Comparison of ENCODE assay signal across 12 cellular contexts in the genomic region with DNA sequence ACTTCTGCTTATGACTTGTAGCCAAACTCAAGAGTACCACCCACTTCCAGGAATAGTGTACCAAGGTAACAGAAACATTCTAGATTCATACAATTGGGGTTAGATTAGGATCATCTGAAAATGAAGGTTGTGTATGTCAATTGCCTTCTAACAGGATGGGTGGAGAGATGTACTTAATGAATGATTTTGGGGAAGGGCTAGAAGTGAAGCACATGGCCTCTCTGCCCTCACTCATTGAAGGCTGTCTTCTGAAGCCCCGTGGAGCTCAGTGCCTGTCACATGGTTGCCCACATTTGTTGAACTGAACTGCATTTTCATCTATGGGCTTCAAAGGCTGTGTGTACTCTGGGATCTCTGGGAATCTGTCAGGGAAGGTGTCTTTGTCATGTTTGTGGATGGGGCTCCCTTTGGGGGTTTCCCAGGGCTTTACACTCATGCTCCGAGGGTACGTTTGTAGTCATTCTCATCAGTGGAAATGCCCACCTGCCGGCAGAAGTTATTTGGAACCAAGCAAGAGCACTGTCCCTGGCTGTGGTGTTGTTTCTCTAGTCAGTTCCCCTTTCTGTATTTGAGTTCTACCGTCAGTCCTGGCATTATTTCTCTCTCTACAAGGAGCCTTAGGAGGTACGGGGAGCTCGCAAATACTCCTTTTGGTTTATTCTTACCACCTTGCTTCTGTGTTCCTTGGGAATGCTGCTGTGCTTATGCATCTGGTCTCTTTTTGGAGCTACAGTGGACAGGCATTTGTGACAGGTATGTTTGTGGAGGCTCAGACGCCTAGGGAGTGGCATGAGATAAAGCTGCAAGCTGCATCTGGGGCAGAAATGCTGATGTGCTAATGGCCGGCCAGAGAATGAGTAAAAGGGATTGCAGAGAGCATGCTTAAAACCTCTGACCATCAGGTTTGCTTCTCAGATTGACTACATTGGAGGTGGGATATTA. TPM values are rescaled to one million over a fixed set of nuclear protein-coding genes. Genes with fewer than 3 reads are reported as not detected.
DNase-seq lines count a peak whose midpoint lies in the region; ATAC-seq and TF ChIP-seq lines count a peak whose summit lies in the region.
"Had no signal": no experiment of that assay in that cellular context is flagged by ENCODE, and none has a peak within 500 bp of the region (broad histone marks: within the 10 kb centered on the region; RNA-seq: fewer than 3 reads in every experiment).

No MANE protein-coding gene starts in this region.

- H3K36me3 Mint-ChIP-seq in activated T-helper 17 cell treated with anti-CD3 and anti-CD28 coated beads, Interleukin-2, amount 50 U/mL, for 72 hours (ENCODE audit: low read depth): no peaks in the 10 kb centered on the region
- no peaks in the 10 kb centered on the region for H3K36me3 Mint-ChIP-seq in Calu3 (ENCODE audit: insufficient read depth, unreplicated experiment)

- H3K4me3 Mint-ChIP-seq in activated T-helper 17 cell treated with anti-CD3 and anti-CD28 coated beads, Interleukin-2, amount 50 U/mL, for 72 hours: peak overlapping the region; percentile 11
- no peak overlapping the region for H3K4me3 Mint-ChIP-seq in Calu3 (ENCODE audit: low read depth, unreplicated experiment)

- no peak overlapping the region for H3K4me3 ChIP-seq in adrenal gland
- no peak overlapping the region for H3K4me3 ChIP-seq in breast epithelium
- H3K4me3 ChIP-seq: hepatocyte had no signal

- no peak overlapping the region for H3K27ac Mint-ChIP-seq in activated T-helper 17 cell treated with anti-CD3 and anti-CD28 coated beads, Interleukin-2, amount 50 U/mL, for 72 hours
- H3K27ac Mint-ChIP-seq in Calu3 (ENCODE audit: unreplicated experiment): no peak overlapping the region

- ATAC-seq in GM19324 (IDR thresholded peaks at IDR 0.05; ENCODE audit: low FRiP score, unreplicated experiment) (peak; percentile 32), HG03457 (IDR thresholded peaks at IDR 0.05; ENCODE audit: unreplicated experiment) (peak; percentile 32)
- peak; percentile 45 for ATAC-seq in activated T-helper 17 cell treated with anti-CD3 and anti-CD28 coated beads, Interleukin-2, amount 50 U/mL, for 72 hours (replicated peaks)

- H3K9me3 ChIP-seq in adrenal gland (replicated peaks in 1 of 3) (no peaks in the 10 kb centered on the region), breast epithelium (no peaks in the 10 kb centered on the region)

- 55 to 78% (median 67%) methylated on average over 9 of the region's 9 CpGs for WGBS in adrenal gland, 4 donors

- H3K4me1 ChIP-seq in adrenal gland (replicated peaks in 1 of 2) (no peaks in the 10 kb centered on the region), breast epithelium (no peaks in the 10 kb centered on the region)

- BruUV-seq in Calu3 (replicated peaks; lab: Mats Ljungman, UMichigan): no TSS peak

- intact Hi-C loops in adrenal gland (cut with DNase I) (no loop called here), breast epithelium (cut with DNase I; ENCODE audit: low total_unique reads) (no loop called here), Calu3 (cut with micrococcal nuclease; ENCODE audit: unreplicated experiment) (no loop called here)

- CTCF ChIA-PET in Calu3 (lab: Charles Lee): no interaction called here

- H3K36me3 ChIP-seq in adrenal gland (replicated peaks in 1 of 2): no peaks in the 10 kb centered on the region
- H3K36me3 ChIP-seq in breast epithelium: no peaks in the 10 kb centered on the region

- DNase-seq in adrenal gland (no peak), breast epithelium (ENCODE audit: low spot score in 2 of 2) (no peak), Calu3 (no peak), GF-D8 (lab: John Stamatoyannopoulos, UW) (no peak)
- DNase-seq: DMS79 treated with DMSO at 0.1 percent for 48 hours, NCI-H146, nucleus accumbens had no signal

- no peak for TF ChIP-seq CTCF in adrenal gland (IDR thresholded peaks at IDR 0.05)
- no peak for TF ChIP-seq CTCF in breast epithelium (IDR thresholded peaks at IDR 0.05)
- TF ChIP-seq CTCF in Calu3 (IDR thresholded peaks at IDR 0.05; ENCODE audit: unreplicated experiment): no peak

- H3K27me3 ChIP-seq in adrenal gland (no peaks in the 10 kb centered on the region), breast epithelium (no peaks in the 10 kb centered on the region)
- H3K27me3 ChIP-seq: hepatocyte had no signal

- no peaks in the 10 kb centered on the region for H3K9me3 Mint-ChIP-seq in activated T-helper 17 cell treated with anti-CD3 and anti-CD28 coated beads, Interleukin-2, amount 50 U/mL, for 72 hours
- no peaks in the 10 kb centered on the region for H3K9me3 Mint-ChIP-seq in Calu3 (ENCODE audit: low read depth, unreplicated experiment)

- TF ChIP-seq POLR2A in GM10847 (IDR thresholded peaks at IDR 0.05; ENCODE audit: extremely low read depth, insufficient read length) (peak; percentile 15), adrenal gland (IDR thresholded peaks at IDR 0.05) (no peak), breast epithelium (IDR thresholded peaks at IDR 0.05) (no peak)

- peaks cover 10% of the 10 kb centered on the region for H3K4me1 Mint-ChIP-seq in activated T-helper 17 cell treated with anti-CD3 and anti-CD28 coated beads, Interleukin-2, amount 50 U/mL, for 72 hours
- peaks cover 9% of the 10 kb centered on the region for H3K4me1 Mint-ChIP-seq in Calu3 (ENCODE audit: low read depth, unreplicated experiment)

- no peak overlapping the region for H3K27ac ChIP-seq in adrenal gland
- no peak overlapping the region for H3K27ac ChIP-seq in breast epithelium
- H3K27ac ChIP-seq: hepatocyte had no signal

- H3K27me3 Mint-ChIP-seq in activated T-helper 17 cell treated with anti-CD3 and anti-CD28 coated beads, Interleukin-2, amount 50 U/mL, for 72 hours: peaks cover 19% of the 10 kb centered on the region
- H3K27me3 Mint-ChIP-seq in Calu3 (ENCODE audit: unreplicated experiment): peaks cover 12% of the 10 kb centered on the region

RNA-seq across cellular contexts. Expression of gene CD86, which starts 22.4 kb away (rescaled TPM):
- 1 to 10 TPM; 1.8 to 4.4 TPM for total RNA-seq in activated T-helper 17 cell treated with anti-CD3 and anti-CD28 coated beads, Interleukin-2, amount 50 U/mL, for 72 hours
- total RNA-seq in adrenal gland (10 to 100 TPM in 5 of 8 donors, 1 to 10 TPM in 3; 3.7 to 23.3 (median 12.9) TPM), breast epithelium (10 to 100 TPM in 1 of 3 donors, 1 to 10 TPM in 2; 7.3 to 12.6 (median 7.5) TPM), Calu3 (2022) (0.24 TPM in 1 of 2 replicates, not detected in the other)
- polyA plus RNA-seq in adrenal gland: 1 to 10 TPM; 4.5 to 5.3 (median 5.1) TPM
- total RNA-seq: hepatocyte had no signal

RNA-seq across cellular contexts. Expression of gene ILDR1, which starts 55.5 kb away (rescaled TPM):
- total RNA-seq in activated T-helper 17 cell treated with anti-CD3 and anti-CD28 coated beads, Interleukin-2, amount 50 U/mL, for 72 hours: 1 to 10 TPM in 1 of 2 donors, under 1 TPM in 1; 0.21 to 1.4 TPM
- total RNA-seq in adrenal gland (1 to 10 TPM in 6 of 8 donors, under 1 TPM in 1, not detected in 1; 0.91 to 5.6 (median 2.7) TPM), breast epithelium (1 to 10 TPM in 2 of 3 donors, not detected in 1; 3.3 to 5.9 TPM), Calu3 (2022) (15.7 and 17.0 TPM in 2 replicates)
- polyA plus RNA-seq in adrenal gland: under 1 TPM; 0.32 to 0.62 (median 0.34) TPM
